ENCODE assay signal across 8 cellular contexts in the genomic region with DNA sequence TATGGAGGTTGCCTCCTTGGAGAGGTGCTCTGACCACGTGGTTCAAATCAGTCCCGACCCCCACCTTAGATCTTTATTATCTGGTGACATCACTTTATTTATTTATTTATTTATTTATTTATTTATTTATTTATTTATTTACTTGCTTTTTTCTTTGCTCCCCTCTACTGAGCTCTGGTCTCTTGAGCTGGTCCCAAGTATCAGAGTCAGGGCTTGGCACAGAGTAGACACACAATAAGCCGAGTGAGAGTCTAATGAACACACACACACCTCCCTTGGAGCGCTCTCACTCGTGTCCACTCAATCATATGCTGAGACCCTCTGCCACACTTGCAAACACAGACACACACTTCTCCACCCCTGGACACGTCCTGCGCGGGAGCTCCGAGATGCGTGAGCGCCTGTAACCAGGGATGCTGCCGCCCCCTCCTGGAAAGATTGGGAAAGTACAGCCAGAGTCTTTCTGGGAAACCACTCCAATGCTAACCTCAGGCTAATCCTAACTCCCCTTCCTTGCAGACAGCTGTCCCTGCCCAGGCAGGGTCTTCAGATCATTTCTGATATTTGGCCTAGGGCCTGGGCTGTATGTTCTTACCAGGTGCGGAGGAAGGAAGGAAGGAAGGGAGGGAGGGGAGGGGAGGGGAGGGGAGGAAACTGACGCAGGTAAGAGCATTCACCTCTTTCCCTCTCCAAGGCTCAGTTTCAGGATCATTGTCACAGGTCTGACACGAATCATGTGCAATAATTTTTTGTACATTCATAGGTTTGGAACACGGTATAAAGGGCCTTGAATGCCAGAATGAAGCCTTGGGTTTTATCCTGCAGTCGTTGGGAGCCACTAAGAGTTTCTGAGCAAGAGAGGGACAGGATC.
A peak's percentile ranks its signal among the peaks of the same experiment; 100 is the strongest.
DNase-seq lines count a peak whose midpoint lies in the region; ATAC-seq and TF ChIP-seq lines count a peak whose summit lies in the region.

No MANE protein-coding gene starts in this region.

- no peaks in the 10 kb centered on the region for H3K79me2 ChIP-seq in PC-9 (ENCODE audit: low read depth)

- no peak overlapping the region for H4K8ac ChIP-seq in neuronal stem cell (ENCODE audit: low read depth, low read length)

- no peak overlapping the region for H3K27ac ChIP-seq in PC-9
- no peak overlapping the region for H3K27ac ChIP-seq in neuronal stem cell (replicated peaks; ENCODE audit: low read length)

- no peak overlapping the region for H2AK5ac ChIP-seq in neuronal stem cell (ENCODE audit: low read depth, low read length)

- no peak overlapping the region for H3K23ac ChIP-seq in neuronal stem cell (ENCODE audit: low read depth, low read length, poor library complexity)

- intact Hi-C loops in PC-9 (cut with micrococcal nuclease; ENCODE audit: unreplicated experiment): loop anchor here (1.0 to 10.0 kb wide), 5 partner anchors 72 to 408 kb away; partner anchors contain the start of gene STK35

- H3K79me1 ChIP-seq in neuronal stem cell (ENCODE audit: low read depth, low read length): no peaks in the 10 kb centered on the region

- no peak overlapping the region for H3K4ac ChIP-seq in neuronal stem cell (ENCODE audit: low read length)

- H3K4me1 ChIP-seq in PC-9 (replicated peaks; ENCODE audit: insufficient read depth) (no peaks in the 10 kb centered on the region), neuronal stem cell (ENCODE audit: control insufficient read depth in 2 of 2, insufficient read depth in 1 of 2, low read depth in 1 of 2, low read length in 2 of 2) (peaks cover 0 to 2% of the 10 kb centered on the region in 2 donors)

- no peak overlapping the region for H2AFZ ChIP-seq in PC-9
- H2AFZ ChIP-seq in neuronal stem cell (ENCODE audit: low read length): no peak overlapping the region

- no TSS peak for BruUV-seq in PC-9 (replicated peaks; lab: Mats Ljungman, UMichigan)

- DNase-seq in COR-L47 (lab: John Stamatoyannopoulos, UW): peak; percentile 42
- DNase-seq in HT1080 (ENCODE audit: low read depth): peak; percentile 37
- DNase-seq in PC-9: peak in 1 of 2 experiments; percentile 63
- peak; percentile 47 for DNase-seq in activated T-helper 1 cell treated with Interleukin-2 at 50 U/mL for 16 hours (ENCODE audit: low read depth)
- DNase-seq in fibroblast of pulmonary artery (ENCODE audit: low read depth): peak; percentile 64
- peak; percentile 66 for DNase-seq in neuronal stem cell (ENCODE audit: low spot score)
- peak; percentile 25 for DNase-seq in stromal cell of bone marrow (ENCODE audit: low read depth)

- POLR2A ChIA-PET in PC-9 (lab: Charles Lee; ENCODE audit: unreplicated experiment): no interaction called here

- CTCF ChIA-PET in PC-9 (lab: Charles Lee): interaction anchor here (0.8 kb wide), 1 partner anchor 81 kb away, joined by 3 read pairs; no protein-coding TSS in a partner anchor

- no peaks in the 10 kb centered on the region for H4K20me1 ChIP-seq in PC-9 (ENCODE audit: insufficient read depth)

- no peak overlapping the region for H2BK5ac ChIP-seq in neuronal stem cell (ENCODE audit: low read length)

- H3F3A ChIP-seq in PC-9 (ENCODE audit: insufficient read depth, low read depth): no peaks in the 10 kb centered on the region

- no peak overlapping the region for H2BK15ac ChIP-seq in neuronal stem cell (ENCODE audit: low read length)

- no peaks in the 10 kb centered on the region for H3K9me3 ChIP-seq in PC-9 (ENCODE audit: insufficient read depth, low read depth)
- no peaks in the 10 kb centered on the region for H3K9me3 ChIP-seq in neuronal stem cell (replicated peaks in 1 of 2; ENCODE audit: control insufficient read depth in 2 of 2, insufficient read depth in 1 of 2, low read depth in 1 of 2, low read length in 2 of 2)

- H3K14ac ChIP-seq in neuronal stem cell (ENCODE audit: low read length): no peak overlapping the region

- H3K36me3 ChIP-seq in PC-9 (ENCODE audit: low read depth) (no peaks in the 10 kb centered on the region), neuronal stem cell (replicated peaks in 1 of 2; ENCODE audit: control insufficient read depth in 2 of 2, insufficient read depth in 2 of 2, low read length in 2 of 2) (no peaks in the 10 kb centered on the region)

- H3K9ac ChIP-seq in neuronal stem cell (ENCODE audit: low read depth, low read length, poor library complexity): peak overlapping the region; percentile 35

- no peak for ATAC-seq in HG03135 (IDR thresholded peaks at IDR 0.05; ENCODE audit: unreplicated experiment)

- H2BK120ac ChIP-seq in neuronal stem cell (ENCODE audit: low read depth, low read length): no peak overlapping the region

- H3K27me3 ChIP-seq in PC-9 (ENCODE audit: insufficient read depth, low read depth) (peaks cover 11% of the 10 kb centered on the region; the same call in 1 of the 2 replicates), neuronal stem cell (ENCODE audit: control insufficient read depth in 3 of 3, insufficient read depth in 3 of 3, low read depth in 1 of 3, low read length in 3 of 3) (peaks cover 0 to 23% (median 0%) of the 10 kb centered on the region in 3 experiments)

- TF ChIP-seq CTCF in PC-9 (conservative IDR thresholded peaks at IDR 0.05): peak; percentile 97
- peak; percentile 93 for TF ChIP-seq CTCF in fibroblast of pulmonary artery (IDR thresholded peaks at IDR 0.05; ENCODE audit: low read length, missing control alignments)

- WGBS in neuronal stem cell (ENCODE audit: extremely low coverage in 2 of 2, insufficient read length in 2 of 2, insufficient replicate concordance in 1 of 2), 2 donors: no CpG with 5 or more reads among the region's 17 CpGs

- no peak overlapping the region for H3K18ac ChIP-seq in neuronal stem cell (ENCODE audit: low read length)

- H3K4me3 ChIP-seq in PC-9 (no peak overlapping the region), fibroblast of pulmonary artery (replicated peaks; ENCODE audit: low read depth, low read length) (no peak overlapping the region), neuronal stem cell (ENCODE audit: low read length in 2 of 2) (no peak overlapping the region)

- no peak overlapping the region for H4K91ac ChIP-seq in neuronal stem cell (ENCODE audit: low read depth, low read length, poor library complexity)

- H3K4me2 ChIP-seq in PC-9 (peak overlapping the region; percentile 60; the same call in 1 of the 2 replicates), neuronal stem cell (ENCODE audit: insufficient read depth, low read length, poor library complexity, severe bottlenecking) (no peak overlapping the region)

- H3K9me2 ChIP-seq in PC-9 (ENCODE audit: insufficient read depth): no peaks in the 10 kb centered on the region

- no peak overlapping the region for H2BK12ac ChIP-seq in neuronal stem cell (ENCODE audit: low read length)
